Comparison of ENCODE assay signal across 29 cellular contexts in the genomic region with DNA sequence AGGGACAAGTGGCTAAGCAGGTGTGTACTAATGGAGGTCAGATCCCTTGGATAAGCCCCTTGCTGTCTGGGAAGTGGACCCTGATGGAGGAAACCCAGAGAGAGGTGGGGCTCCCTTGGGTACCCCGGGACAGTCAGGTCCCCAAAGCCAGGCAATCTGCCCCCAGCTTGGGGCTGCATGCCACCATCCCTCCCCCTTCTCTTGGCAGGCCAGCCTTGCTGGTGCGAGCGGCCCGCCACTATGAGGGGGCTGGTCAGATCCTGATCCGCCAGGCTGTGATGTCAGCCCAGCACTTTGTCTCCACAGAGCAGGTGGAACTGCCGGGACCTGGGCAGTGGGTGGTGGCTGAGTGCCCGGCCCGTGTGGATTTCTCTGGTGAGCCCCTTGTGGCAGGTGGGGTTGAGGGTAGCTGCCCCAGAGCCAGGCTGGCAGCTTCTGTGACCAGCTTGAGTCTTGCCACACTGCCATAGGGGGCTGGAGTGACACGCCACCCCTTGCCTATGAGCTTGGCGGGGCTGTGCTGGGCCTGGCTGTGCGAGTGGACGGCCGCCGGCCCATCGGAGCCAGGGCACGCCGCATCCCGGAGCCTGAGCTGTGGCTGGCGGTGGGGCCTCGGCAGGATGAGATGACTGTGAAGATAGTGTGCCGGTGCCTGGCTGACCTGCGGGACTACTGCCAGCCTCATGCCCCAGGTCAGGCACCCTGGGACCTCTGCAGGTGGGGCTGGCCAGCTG.
"Had no signal": no experiment of that assay in that cellular context is flagged by ENCODE, and none has a peak within 500 bp of the region (broad histone marks: within the 10 kb centered on the region; RNA-seq: fewer than 3 reads in every experiment).

No MANE protein-coding gene starts in this region.

- H3K9me3 Mint-ChIP-seq: activated naive CD4-positive, alpha-beta T cell treated with anti-CD3 and anti-CD28 coated beads for 36 hours; activated naive CD8-positive, alpha-beta T cell treated with anti-CD3 and anti-CD28 coated beads for 36 hours; naive thymus-derived CD4-positive, alpha-beta T cell had no signal

- H3K27me3 ChIP-seq: adrenal gland, body of pancreas, right atrium auricular region, suprapubic skin, tibial artery had no signal

- H3K9me3 ChIP-seq: adrenal gland, body of pancreas, right atrium auricular region, suprapubic skin, tibial artery had no signal

- H3K4me2 ChIP-seq: smooth muscle cell had no signal

- H3K27ac ChIP-seq: adrenal gland, body of pancreas, epithelial cell of prostate, right atrium auricular region, suprapubic skin, tibial artery had no signal

- H3K4me3 Mint-ChIP-seq: activated CD4-positive, alpha-beta T cell treated with anti-CD3 and anti-CD28 coated beads for 36 hours; activated CD8-positive, alpha-beta memory T cell treated with anti-CD3 and anti-CD28 coated beads, Interleukin-2, amount 10 ng/mL, durations not matched to agents 7 days and 5 days; activated CD8-positive, alpha-beta T cell treated with anti-CD3 and anti-CD28 coated beads, Interleukin-2, amount 10 ng/mL, durations not matched to agents 7 days and 5 days; activated naive CD4-positive, alpha-beta T cell treated with anti-CD3 and anti-CD28 coated beads for 36 hours; activated naive CD8-positive, alpha-beta T cell treated with anti-CD3 and anti-CD28 coated beads for 36 hours; naive thymus-derived CD4-positive, alpha-beta T cell had no signal

- H3K4me1 ChIP-seq: body of pancreas had no signal

- FAIRE-seq: colon, endometrium, frontal cortex had no signal

- H3K27me3 Mint-ChIP-seq: activated CD4-positive, alpha-beta T cell treated with anti-CD3 and anti-CD28 coated beads for 36 hours; activated CD8-positive, alpha-beta memory T cell treated with anti-CD3 and anti-CD28 coated beads, Interleukin-2, amount 10 ng/mL, durations not matched to agents 7 days and 5 days; activated naive CD8-positive, alpha-beta T cell treated with anti-CD3 and anti-CD28 coated beads for 36 hours; naive thymus-derived CD4-positive, alpha-beta T cell had no signal

- H3K27ac Mint-ChIP-seq: activated naive CD4-positive, alpha-beta T cell treated with anti-CD3 and anti-CD28 coated beads for 36 hours; activated naive CD8-positive, alpha-beta T cell treated with anti-CD3 and anti-CD28 coated beads for 36 hours had no signal

- DNase-seq: activated CD4-positive, alpha-beta T cell treated with anti-CD3 and anti-CD28 coated beads for 36 hours; activated CD4-positive, CD25-positive, alpha-beta regulatory T cell; activated CD8-positive, alpha-beta memory T cell treated with anti-CD3 and anti-CD28 coated beads, Interleukin-2, amount 10 ng/mL, durations not matched to agents 7 days and 5 days; activated effector memory CD4-positive, alpha-beta T cell treated with anti-CD3 and anti-CD28 coated beads, Interleukin-2, amount 50 U/mL, for 16 hours; activated naive CD4-positive, alpha-beta T cell treated with anti-CD3 and anti-CD28 coated beads for 36 hours; activated naive CD8-positive, alpha-beta T cell treated with anti-CD3 and anti-CD28 coated beads for 36 hours; adrenal gland; aorta; body of pancreas; dermis blood vessel endothelial cell; effector CD4-positive, alpha-beta T cell; head of caudate nucleus; hippocampal formation; midbrain; occipital lobe; stimulated activated CD4-positive, alpha-beta T cell treated with anti-CD3 and anti-CD28 coated beads, Interleukin-1b, Interleukin-23, amount 100 ng/mL, for 48 hours; stimulated activated CD4-positive, alpha-beta T cell treated with anti-CD3 and anti-CD28 coated beads, Interleukin-4, amount 100 ng/mL, for 4 hours; stimulated activated CD8-positive, alpha-beta memory T cell treated with anti-CD3 and anti-CD28 coated beads, Interleukin-4, amount 100 ng/mL, for 48 hours; stimulated activated naive CD4-positive, alpha-beta T cell; tibial artery had no signal

- ATAC-seq: activated CD4-positive, alpha-beta T cell treated with anti-CD3 and anti-CD28 coated beads for 36 hours; activated CD8-positive, alpha-beta memory T cell treated with anti-CD3 and anti-CD28 coated beads, Interleukin-2, amount 10 ng/mL, durations not matched to agents 7 days and 5 days; activated CD8-positive, alpha-beta T cell treated with anti-CD3 and anti-CD28 coated beads, Interleukin-2, amount 10 ng/mL, durations not matched to agents 7 days and 5 days; body of pancreas; naive thymus-derived CD4-positive, alpha-beta T cell had no signal

- H3K4me3 ChIP-seq: adrenal gland, body of pancreas, right atrium auricular region, smooth muscle cell, suprapubic skin, tibial artery had no signal
